In the genomic region with DNA sequence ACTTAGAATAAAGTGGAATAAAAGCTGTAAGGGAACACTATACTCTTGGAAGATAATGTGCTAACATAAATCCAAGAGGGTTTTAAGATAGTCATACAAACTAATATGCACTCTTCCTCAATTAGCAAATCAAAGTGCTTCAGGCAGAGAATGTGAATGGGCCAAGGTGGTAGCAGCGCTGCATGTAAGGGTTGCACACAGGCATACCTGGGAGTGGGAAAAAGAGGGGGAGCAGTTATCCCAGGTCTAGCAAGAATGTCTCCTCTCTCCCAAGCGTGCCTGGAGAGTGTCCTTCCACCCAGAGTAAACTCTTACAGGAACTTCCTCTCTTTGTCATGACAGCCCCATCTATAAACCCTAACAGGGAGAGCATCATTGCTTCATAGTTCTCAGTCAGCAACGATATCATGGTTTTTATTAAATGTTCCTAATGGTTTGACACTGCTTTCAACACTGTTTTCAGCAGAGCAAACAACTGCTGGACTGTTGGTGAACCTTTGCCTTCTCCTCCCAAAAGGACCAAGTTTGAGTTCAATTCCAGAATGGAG, we compare ENCODE assay signal across 1 cellular context.
TF ChIP-seq lines count a peak whose summit lies in the region.

No MANE protein-coding gene starts in this region.

TF ChIP-seq in IMR-90, 13 proteins besides CTCF, POLR2A, EP300 and RAD21 (continued from another document):
- TF ChIP-seq MXI1 (IDR thresholded peaks at IDR 0.05; ENCODE audit: borderline replicate concordance, low read depth, low read length) (no peak), BHLHE40 (IDR thresholded peaks at IDR 0.05; ENCODE audit: low read depth, low read length) (no peak)
